Comparison of ENCODE assay signal across 26 cellular contexts in genomic region chr17:16044484-16044883, GRCh38. TPM values are rescaled to one million over a fixed set of nuclear protein-coding genes. Genes with fewer than 3 reads are reported as not detected.
DNase-seq lines count a peak whose midpoint lies in the region; ATAC-seq and TF ChIP-seq lines count a peak whose summit lies in the region.
"Had no signal": no experiment of that assay in that cellular context is flagged by ENCODE, and none has a peak within 500 bp of the region (broad histone marks: within the 10 kb centered on the region; RNA-seq: fewer than 3 reads in every experiment).

No MANE protein-coding gene starts in this region.

- H3K9me3 Mint-ChIP-seq in effector memory CD8-positive, alpha-beta T cell, result no peaks in the 10 kb centered on the region
- H3K9me3 Mint-ChIP-seq in nephron progenitor cell, result no peaks in the 10 kb centered on the region
- H3K9me3 Mint-ChIP-seq in activated CD4-positive, alpha-beta T cell treated with anti-CD3 and anti-CD28 coated beads, Interleukin-2, amount 10 ng/mL, durations not matched to agents 24 days and 14 days, result no peaks in the 10 kb centered on the region
- H3K9me3 Mint-ChIP-seq: activated T-cell treated with anti-CD3 and anti-CD28 coated beads, Interleukin-2, amount 50 U/mL, for 4 hours had no signal

- peaks cover 3 to 9% of the 10 kb centered on the region in 2 donors for H3K4me1 Mint-ChIP-seq in effector memory CD8-positive, alpha-beta T cell (ENCODE audit: low read depth in 2 of 2)
- H3K4me1 Mint-ChIP-seq in nephron progenitor cell, result no peaks in the 10 kb centered on the region
- H3K4me1 Mint-ChIP-seq in activated CD4-positive, alpha-beta T cell treated with anti-CD3 and anti-CD28 coated beads, Interleukin-2, amount 10 ng/mL, durations not matched to agents 24 days and 14 days, result peaks cover 13% of the 10 kb centered on the region

- no peak for ATAC-seq in effector memory CD8-positive, alpha-beta T cell (replicated peaks)
- no peak for ATAC-seq in HG03139 (IDR thresholded peaks at IDR 0.05; ENCODE audit: unreplicated experiment)
- ATAC-seq: activated T-cell treated with anti-CD3 and anti-CD28 coated beads, Interleukin-2, amount 50 U/mL, for 4 hours; K562 had no signal

- no peak overlapping the region for H3K4me3 Mint-ChIP-seq in effector memory CD8-positive, alpha-beta T cell
- no peak overlapping the region for H3K4me3 Mint-ChIP-seq in nephron progenitor cell
- H3K4me3 Mint-ChIP-seq in activated CD4-positive, alpha-beta T cell treated with anti-CD3 and anti-CD28 coated beads, Interleukin-2, amount 10 ng/mL, durations not matched to agents 24 days and 14 days, result no peak overlapping the region
- H3K4me3 Mint-ChIP-seq: activated T-cell treated with anti-CD3 and anti-CD28 coated beads, Interleukin-2, amount 50 U/mL, for 4 hours had no signal

- H3K4me3 ChIP-seq in colonic mucosa, result no peak overlapping the region
- H3K4me3 ChIP-seq: K562 had no signal

- no peaks in the 10 kb centered on the region for H3K9me3 ChIP-seq in colonic mucosa
- H3K9me3 ChIP-seq: SK-N-SH had no signal

- peak overlapping the region; percentile 25 to 71 for H3K27ac Mint-ChIP-seq in effector memory CD8-positive, alpha-beta T cell
- H3K27ac Mint-ChIP-seq in nephron progenitor cell, result peak overlapping the region; percentile 66
- no peak overlapping the region for H3K27ac Mint-ChIP-seq in activated CD4-positive, alpha-beta T cell treated with anti-CD3 and anti-CD28 coated beads, Interleukin-2, amount 10 ng/mL, durations not matched to agents 24 days and 14 days

- H3K27ac ChIP-seq in colonic mucosa, result no peak overlapping the region
- H3K27ac ChIP-seq: 22Rv1, brain microvascular endothelial cell, RWPE1 had no signal

- no peaks in the 10 kb centered on the region for H3K27me3 ChIP-seq in colonic mucosa
- H3K27me3 ChIP-seq: brain microvascular endothelial cell had no signal

- no peak for TF ChIP-seq CTCF in nephron progenitor cell (IDR thresholded peaks at IDR 0.05)
- no peak for TF ChIP-seq CTCF in colonic mucosa (IDR thresholded peaks at IDR 0.05)

- no peaks in the 10 kb centered on the region for H3K27me3 Mint-ChIP-seq in effector memory CD8-positive, alpha-beta T cell
- no peaks in the 10 kb centered on the region for H3K27me3 Mint-ChIP-seq in nephron progenitor cell (ENCODE audit: low read depth, poor library complexity)
- no peaks in the 10 kb centered on the region for H3K27me3 Mint-ChIP-seq in activated CD4-positive, alpha-beta T cell treated with anti-CD3 and anti-CD28 coated beads, Interleukin-2, amount 10 ng/mL, durations not matched to agents 24 days and 14 days

- intact Hi-C loops in colonic mucosa (cut with DNase I), result no loop called here
- intact Hi-C loops in activated CD4-positive, alpha-beta T cell treated with anti-CD3 and anti-CD28 coated beads, Interleukin-2, amount 10 ng/mL, durations not matched to agents 24 days and 14 days (cut with micrococcal nuclease), result no loop called here

- no peak overlapping the region for H3K9ac ChIP-seq in colonic mucosa (ENCODE audit: low read depth in 2 of 2, low read length in 2 of 2)
- H3K9ac ChIP-seq: SK-N-SH had no signal

- H3K36me3 ChIP-seq in colonic mucosa, result peaks cover 16% of the 10 kb centered on the region

- DNase-seq in NCI-H1092 (lab: John Stamatoyannopoulos, UW), result peak; percentile 10
- no peak for DNase-seq in NCI-H1092 treated with DMSO at 0.1 percent for 48 hours (lab: John Stamatoyannopoulos, UW)
- peak; percentile 90 for DNase-seq in NCI-H146 (lab: John Stamatoyannopoulos, UW)
- no peak for DNase-seq in effector memory CD8-positive, alpha-beta T cell
- no peak for DNase-seq in nephron progenitor cell
- no peak for DNase-seq in colonic mucosa
- DNase-seq in activated CD4-positive, alpha-beta T cell treated with anti-CD3 and anti-CD28 coated beads, Interleukin-2, amount 10 ng/mL, durations not matched to agents 24 days and 14 days, result no peak
- DNase-seq: activated CD4-positive, alpha-beta T cell treated with anti-CD3 and anti-CD28 coated beads for 1 hour; activated T-cell treated with anti-CD3 and anti-CD28 coated beads, Interleukin-2, amount 50 U/mL, for 4 hours; brain microvascular endothelial cell; effector CD4-positive, alpha-beta T cell; GOT3; head of caudate nucleus; kidney glomerular epithelial cell; mammary epithelial cell; NCI-H1417; NCI-H446; posterior cingulate gyrus; SK-N-SH; stimulated activated CD4-positive, alpha-beta T cell treated with anti-CD3 and anti-CD28 coated beads, Interleukin-4, amount 100 ng/mL, for 4 hours; stimulated activated naive CD4-positive, alpha-beta T cell treated with Interleukin-2 at 50 U/mL for 16 hours; T-helper 2 cell had no signal

- H3K36me3 Mint-ChIP-seq in effector memory CD8-positive, alpha-beta T cell (ENCODE audit: insufficient read depth), result peaks cover 77% of the 10 kb centered on the region
- peaks cover 72% of the 10 kb centered on the region for H3K36me3 Mint-ChIP-seq in nephron progenitor cell (ENCODE audit: low read depth)
- H3K36me3 Mint-ChIP-seq in activated CD4-positive, alpha-beta T cell treated with anti-CD3 and anti-CD28 coated beads, Interleukin-2, amount 10 ng/mL, durations not matched to agents 24 days and 14 days (ENCODE audit: low read depth), result peaks cover 53% of the 10 kb centered on the region

- no peaks in the 10 kb centered on the region for H3K4me1 ChIP-seq in colonic mucosa

RNA-seq across cellular contexts. Expression of gene TTC19, which starts 44.9 kb away (rescaled TPM):
- total RNA-seq in colonic mucosa, result 10 to 100 TPM; 44.5 to 55.2 TPM
- total RNA-seq in activated CD4-positive, alpha-beta T cell treated with anti-CD3 and anti-CD28 coated beads, Interleukin-2, amount 10 ng/mL, durations not matched to agents 24 days and 14 days, result 35.3 and 38.9 TPM in 2 replicates

RNA-seq across cellular contexts. Expression of gene ZSWIM7, which starts 45.0 kb away (rescaled TPM):
- total RNA-seq in colonic mucosa, result 10 to 100 TPM; 17.7 to 18.8 TPM
- total RNA-seq in activated CD4-positive, alpha-beta T cell treated with anti-CD3 and anti-CD28 coated beads, Interleukin-2, amount 10 ng/mL, durations not matched to agents 24 days and 14 days, result 10.1 and 11.0 TPM in 2 replicates

Comparison
In these comparisons a context has a peak if more than half of its experiments do, and no peak if none do; other contexts are left out.
1. DNase-seq: peak in NCI-H1092 (single experiment) and NCI-H146 (single experiment); none in NCI-H1092 treated with DMSO at 0.1 percent for 48 hours (single experiment), effector memory CD8-positive, alpha-beta T cell (0 of 3), nephron progenitor cell (single experiment), colonic mucosa (single experiment) and activated CD4-positive, alpha-beta T cell treated with anti-CD3 and anti-CD28 coated beads, Interleukin-2, amount 10 ng/mL, durations not matched to agents 24 days and 14 days (single experiment).